In the genomic region with DNA sequence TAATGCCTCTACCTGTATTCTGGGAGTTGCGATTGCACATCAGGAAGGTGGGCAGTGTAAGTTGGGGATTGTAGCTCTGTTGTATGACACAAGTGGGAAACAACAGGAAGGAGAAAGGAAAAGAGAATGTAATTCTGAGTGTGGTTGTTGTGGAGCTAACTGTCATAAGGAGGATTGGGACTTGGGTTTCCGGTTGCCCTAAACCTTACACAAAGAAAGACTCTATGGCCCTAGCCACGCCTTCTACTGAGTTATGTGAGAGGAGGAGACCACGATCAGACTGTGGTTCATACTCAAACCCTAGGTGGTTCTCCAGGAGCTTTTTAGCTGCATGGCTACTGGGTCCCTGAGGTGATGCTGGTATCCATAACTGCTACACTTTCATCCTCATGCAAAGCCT, we compare ENCODE assay signal across 13 cellular contexts.
DNase-seq lines count a peak whose midpoint lies in the region; ATAC-seq and TF ChIP-seq lines count a peak whose summit lies in the region.
"Had no signal": no experiment of that assay in that cellular context is flagged by ENCODE, and none has a peak within 500 bp of the region (broad histone marks: within the 10 kb centered on the region; RNA-seq: fewer than 3 reads in every experiment).

No MANE protein-coding gene starts in this region.

- no peaks in the 10 kb centered on the region for H3K9me3 Mint-ChIP-seq in Calu3 (ENCODE audit: low read depth, unreplicated experiment)
- no peaks in the 10 kb centered on the region for H3K9me3 Mint-ChIP-seq in neural crest cell

- no peak for TF ChIP-seq CTCF in Calu3 (IDR thresholded peaks at IDR 0.05; ENCODE audit: unreplicated experiment)
- TF ChIP-seq CTCF in neural crest cell (conservative IDR thresholded peaks at IDR 0.05), result no peak
- no peak for TF ChIP-seq CTCF in GM10248 (IDR thresholded peaks at IDR 0.05; ENCODE audit: control extremely low read depth, extremely low read depth, low read depth, missing control alignments)

- no peak for ATAC-seq in HG03432 (IDR thresholded peaks at IDR 0.05; ENCODE audit: unreplicated experiment)

- peak overlapping the region; percentile 46 for H3K27ac Mint-ChIP-seq in Calu3 (ENCODE audit: unreplicated experiment)
- H3K27ac Mint-ChIP-seq in neural crest cell (ENCODE audit: unreplicated experiment), result peak overlapping the region; percentile 59

- intact Hi-C loops in Calu3 (cut with micrococcal nuclease; ENCODE audit: unreplicated experiment), result no loop called here

- BruUV-seq in Calu3 (replicated peaks; lab: Mats Ljungman, UMichigan), result no TSS peak

- H3K4me1 Mint-ChIP-seq in Calu3 (ENCODE audit: low read depth, unreplicated experiment) (peaks cover 26% of the 10 kb centered on the region), neural crest cell (peaks cover 52% of the 10 kb centered on the region)

- CTCF ChIA-PET in Calu3 (lab: Charles Lee) (interaction anchor here (0.8 to 2.1 kb wide), 4 partner anchors 10 to 64 kb away, joined by 3 to 9 read pairs (median 4); no protein-coding TSS in a partner anchor), GM10248 (lab: Yijun Ruan, JAX) (interaction anchor here (1.0 to 2.1 kb wide), 3 partner anchors 10 to 59 kb away, joined by 3 to 8 read pairs (median 4); no protein-coding TSS in a partner anchor)

- H3K4me3 Mint-ChIP-seq in Calu3 (ENCODE audit: low read depth, unreplicated experiment), result no peak overlapping the region
- no peak overlapping the region for H3K4me3 Mint-ChIP-seq in neural crest cell

- peaks cover 5% of the 10 kb centered on the region for H3K36me3 Mint-ChIP-seq in Calu3 (ENCODE audit: insufficient read depth, unreplicated experiment)
- no peaks in the 10 kb centered on the region for H3K36me3 Mint-ChIP-seq in neural crest cell (ENCODE audit: low read depth)

- POLR2A ChIA-PET in GM10248 (lab: Yijun Ruan, JAX), result no interaction called here

- H3K27me3 Mint-ChIP-seq in Calu3 (ENCODE audit: unreplicated experiment) (no peaks in the 10 kb centered on the region), neural crest cell (ENCODE audit: low read depth) (no peaks in the 10 kb centered on the region)

- DNase-seq in Calu3 (no peak), MV-4-11 (lab: John Stamatoyannopoulos, UW) (peak; percentile 23), dermis blood vessel endothelial cell (peak; percentile 43), neural crest cell (ENCODE audit: low read depth, low spot score) (no peak), GM10248 (ENCODE audit: extremely low spot score) (no peak)
- no peak for DNase-seq in activated CD4-positive, alpha-beta T cell treated with anti-CD3 and anti-CD28 coated beads for 4 hours
- DNase-seq in stimulated activated CD8-positive, alpha-beta memory T cell treated with anti-CD3 and anti-CD28 coated beads, Interleukin-4, amount 100 ng/mL, for 48 hours, result no peak
- DNase-seq: NCI-H146, NCI-H2081 treated with DMSO at 0.1 percent for 48 hours, NCI-H524, RPMI8226, SJCRH30 had no signal

Comparison
In these comparisons a context has a peak if more than half of its experiments do, and no peak if none do; other contexts are left out.
1. DNase-seq: peak in MV-4-11 (single experiment) and dermis blood vessel endothelial cell (single experiment); none in Calu3 (single experiment), neural crest cell (single experiment), GM10248 (single experiment), activated CD4-positive, alpha-beta T cell treated with anti-CD3 and anti-CD28 coated beads for 4 hours (0 of 2) and stimulated activated CD8-positive, alpha-beta memory T cell treated with anti-CD3 and anti-CD28 coated beads, Interleukin-4, amount 100 ng/mL, for 48 hours (single experiment).